Comparison of ENCODE assay signal across 1 cellular context in genomic region chr17:48457080-48457836, GRCh38.
TF ChIP-seq lines count a peak whose summit lies in the region.

No MANE protein-coding gene starts in this region.

TF ChIP-seq in HEK293, 187 proteins besides CTCF, POLR2A, EP300 and RAD21 (continued from another document):
- no peak for TF ChIP-seq TSHZ1 (tag by site-specific recombination; IDR thresholded peaks at IDR 0.05; ENCODE audit: borderline replicate concordance)
- peak; percentile 39; the same call in 1 of the 2 replicates for TF ChIP-seq ZFHX2 (tag by site-specific recombination; conservative IDR thresholded peaks at IDR 0.05)
- no peak for TF ChIP-seq ZBTB26 (tag by site-specific recombination; optimal IDR thresholded peaks at IDR 0.05)
- TF ChIP-seq ZBTB1 (tag by site-specific recombination; IDR thresholded peaks at IDR 0.05), result no peak
- TF ChIP-seq ZNF488 (tag by site-specific recombination; IDR thresholded peaks at IDR 0.05), result no peak
- TF ChIP-seq MEIS1 (CRISPR knock-in tag; IDR thresholded peaks at IDR 0.05; ENCODE audit: borderline replicate concordance), result no peak
- no peak for TF ChIP-seq ZNF146 (tag by site-specific recombination; IDR thresholded peaks at IDR 0.05)
- TF ChIP-seq ZNF791 (tag by site-specific recombination; IDR thresholded peaks at IDR 0.05), result no peak
- no peak for TF ChIP-seq REPIN1 (tag by site-specific recombination; IDR thresholded peaks at IDR 0.05; ENCODE audit: low read depth)
- 0 out of 2 replicates have a peak, but pooled peaks have one; percentile 17 for TF ChIP-seq ZNF10 (tag by site-specific recombination; IDR thresholded peaks at IDR 0.05)
- TF ChIP-seq ZNF140 (tag by site-specific recombination; IDR thresholded peaks at IDR 0.05), result no peak
- no peak for TF ChIP-seq REST (tag by site-specific recombination; IDR thresholded peaks at IDR 0.05)
- TF ChIP-seq ZNF626 (tag by site-specific recombination; IDR thresholded peaks at IDR 0.05), result no peak
- TF ChIP-seq ELK4 (IDR thresholded peaks at IDR 0.05; ENCODE audit: borderline replicate concordance, low read depth, low read length), result no peak
- TF ChIP-seq KLF17 (tag by site-specific recombination; IDR thresholded peaks at IDR 0.05), result no peak
- TF ChIP-seq ZNF274 (IDR thresholded peaks at IDR 0.05; ENCODE audit: low read length), result no peak
- TF ChIP-seq ZNF274 (tag by site-specific recombination; IDR thresholded peaks at IDR 0.05; ENCODE audit: borderline replicate concordance), result no peak
- TF ChIP-seq ZNF843 (tag by site-specific recombination; IDR thresholded peaks at IDR 0.05), result no peak
- TF ChIP-seq ZSCAN23 (tag by site-specific recombination; IDR thresholded peaks at IDR 0.05), result no peak
- no peak for TF ChIP-seq ZNF645 (tag by site-specific recombination; IDR thresholded peaks at IDR 0.05)
TF ChIP-seq in HEK293: peak in this region for 13.
